ENCODE assay signal across 8 cellular contexts in genomic region chr1:91018006-91018405, GRCh38.
A peak's percentile ranks its signal among the peaks of the same experiment; 100 is the strongest.
DNase-seq lines count a peak whose midpoint lies in the region; ATAC-seq, FAIRE-seq and TF ChIP-seq lines count a peak whose summit lies in the region.

No MANE protein-coding gene starts in this region.

- in situ Hi-C loops in KBM-7 (cut with MboI; ENCODE audit: low pct_unique_long_range_greater_than_20kb, low sequenced_read_pairs) (no loop called here), astrocyte of the cerebellum (cut with HindIII; ENCODE audit: low sequenced_read_pairs) (no loop called here)

- H3K27me3 Mint-ChIP-seq in memory B cell = no peaks in the 10 kb centered on the region

- H3K27ac Mint-ChIP-seq in memory B cell = no peak overlapping the region

- H3K4me3 ChIP-seq in astrocyte of the cerebellum (ENCODE audit: low read depth, low read length) = no peak overlapping the region

- peaks cover 44% of the 10 kb centered on the region for H3K4me1 Mint-ChIP-seq in memory B cell

- no peak for DNase-seq in D721Med (ENCODE audit: insufficient read length, low spot score)
- DNase-seq in KBM-7 = peak; percentile 43
- DNase-seq in astrocyte of the cerebellum (ENCODE audit: low read depth) = no peak
- no peak for DNase-seq in memory B cell (ENCODE audit: low spot score in 2 of 2)

- FAIRE-seq in D721Med (lab: Jason Lieb, UNC) = peak; percentile 56

- no peaks in the 10 kb centered on the region for H3K9me3 Mint-ChIP-seq in memory B cell

- peaks cover 9% of the 10 kb centered on the region for H3K36me3 Mint-ChIP-seq in memory B cell

- peak overlapping the region; percentile 4 for H3K4me3 Mint-ChIP-seq in memory B cell

- TF ChIP-seq CTCF in D721Med (IDR thresholded peaks at IDR 0.05; ENCODE audit: insufficient read depth, missing control alignments) (peak; percentile 27), astrocyte of the cerebellum (IDR thresholded peaks at IDR 0.05; ENCODE audit: low read depth, low read length, missing control alignments) (peak; percentile 41)

- no peak for ATAC-seq in memory B cell (ENCODE audit: low read depth)
- no peak for ATAC-seq in GM21619 (IDR thresholded peaks at IDR 0.05; ENCODE audit: unreplicated experiment)
- ATAC-seq in GM19023 (IDR thresholded peaks at IDR 0.05; ENCODE audit: unreplicated experiment) = no peak
- ATAC-seq in HG02938 (IDR thresholded peaks at IDR 0.05; ENCODE audit: unreplicated experiment) = no peak
- no peak for ATAC-seq in GM19397 (IDR thresholded peaks at IDR 0.05; ENCODE audit: unreplicated experiment)
